8 cellular contexts compared by ENCODE assay signal in genomic region chr1:224114787-224115175, GRCh38. TPM values are rescaled to one million over a fixed set of nuclear protein-coding genes. Genes with fewer than 3 reads are reported as not detected.
DNase-seq lines count a peak whose midpoint lies in the region; ATAC-seq, FAIRE-seq and TF ChIP-seq lines count a peak whose summit lies in the region.

No MANE protein-coding gene starts in this region.

- peaks cover 14% of the 10 kb centered on the region for H3K36me3 Mint-ChIP-seq in endodermal cell (ENCODE audit: low read depth)
- no peaks in the 10 kb centered on the region for H3K36me3 Mint-ChIP-seq in natural killer cell treated with Interleukin-12 subunit alpha and Interleukin-12 subunit beta and Interleukin-15 and Interleukin-18, amount 100 ng/mL, for 72 hours

- H3K4me1 ChIP-seq in OCI-LY7 (ENCODE audit: insufficient read depth, low read length, poor library complexity, severe bottlenecking): peaks cover 25% of the 10 kb centered on the region
- no peaks in the 10 kb centered on the region for H3K4me1 ChIP-seq in endodermal cell (ENCODE audit: control insufficient read depth, insufficient read depth, low read length)

- peak overlapping the region; percentile 92 for H3K4me3 Mint-ChIP-seq in endodermal cell
- peak overlapping the region; percentile 97 for H3K4me3 Mint-ChIP-seq in natural killer cell treated with Interleukin-12 subunit alpha and Interleukin-12 subunit beta and Interleukin-15 and Interleukin-18, amount 100 ng/mL, for 72 hours

- H2AFZ ChIP-seq in OCI-LY7 (ENCODE audit: low read length): peak overlapping the region; percentile 91; the same call in 1 of the 2 replicates

- CTCF ChIA-PET in OCI-LY7 (lab: Charles Lee; ENCODE audit: unreplicated experiment): no interaction called here

- POLR2A ChIA-PET in OCI-LY7 (lab: Charles Lee): interaction anchor here (0.7 to 1.2 kb wide), 2 partner anchors 38 to 78 kb away, joined by 4 read pairs; no protein-coding TSS in a partner anchor

- H3K9me3 ChIP-seq in OCI-LY7 (ENCODE audit: low read length) (no peaks in the 10 kb centered on the region), endodermal cell (ENCODE audit: control insufficient read depth, low read length) (no peaks in the 10 kb centered on the region)

- H3K9me2 ChIP-seq in OCI-LY7 (ENCODE audit: insufficient read depth, low read length): no peaks in the 10 kb centered on the region

- H3K4me3 ChIP-seq in OCI-LY7 (ENCODE audit: low read depth, low read length, poor library complexity, severe bottlenecking) (peak overlapping the region; percentile 78), endodermal cell (ENCODE audit: low read length) (peak overlapping the region; percentile 95)

- intact Hi-C loops in OCI-LY7 (cut with micrococcal nuclease; ENCODE audit: unreplicated experiment): loop anchor here (1.0 to 10.0 kb wide), 5 partner anchors 68 to 342 kb away; partner anchors contain the start of genes DEGS1, NVL and TP53BP2

- peaks cover 19% of the 10 kb centered on the region for H3K4me1 Mint-ChIP-seq in endodermal cell
- H3K4me1 Mint-ChIP-seq in natural killer cell treated with Interleukin-12 subunit alpha and Interleukin-12 subunit beta and Interleukin-15 and Interleukin-18, amount 100 ng/mL, for 72 hours (ENCODE audit: low read depth in 2 of 2): peaks cover 19 to 22% of the 10 kb centered on the region in 2 donors

- H3K9me3 Mint-ChIP-seq in endodermal cell: no peaks in the 10 kb centered on the region
- H3K9me3 Mint-ChIP-seq in natural killer cell treated with Interleukin-12 subunit alpha and Interleukin-12 subunit beta and Interleukin-15 and Interleukin-18, amount 100 ng/mL, for 72 hours: no peaks in the 10 kb centered on the region

- H3K9ac ChIP-seq in endodermal cell (ENCODE audit: extremely low read depth, low read length, poor library complexity, severe bottlenecking): peak overlapping the region; percentile 90

- H3K27ac ChIP-seq in OCI-LY7 (ENCODE audit: low read depth, low read length, poor library complexity, severe bottlenecking) (peak overlapping the region; percentile 74), endodermal cell (ENCODE audit: low read depth, low read length) (no peak overlapping the region)

- H3K79me2 ChIP-seq in OCI-LY7 (ENCODE audit: insufficient read depth, low read depth, low read length): peaks cover 63% of the 10 kb centered on the region

- FAIRE-seq in D721Med (lab: Jason Lieb, UNC): no peak

- DNase-seq in OCI-LY7 (ENCODE audit: low spot score) (no peak), endodermal cell (no peak), KBM-7 (no peak), D721Med (ENCODE audit: insufficient read length, low spot score) (no peak)
- no peak for DNase-seq in natural killer cell treated with Interleukin-12 subunit alpha and Interleukin-12 subunit beta and Interleukin-15 and Interleukin-18, amount 100 ng/mL, for 72 hours (ENCODE audit: low spot score)
- no peak for DNase-seq in activated CD4-positive, alpha-beta T cell treated with anti-CD3 and anti-CD28 coated beads for 4 hours

- H3K27ac Mint-ChIP-seq in endodermal cell: peak overlapping the region; percentile 94
- H3K27ac Mint-ChIP-seq in natural killer cell treated with Interleukin-12 subunit alpha and Interleukin-12 subunit beta and Interleukin-15 and Interleukin-18, amount 100 ng/mL, for 72 hours: peak overlapping the region; percentile 86 to 95

- H3K27me3 ChIP-seq in endodermal cell (ENCODE audit: control insufficient read depth, insufficient read depth, low read length, poor library complexity, severe bottlenecking): no peaks in the 10 kb centered on the region

- H3K4me2 ChIP-seq in OCI-LY7 (ENCODE audit: low read length): peak overlapping the region; percentile 70

- ATAC-seq in GM18498 (IDR thresholded peaks at IDR 0.05; ENCODE audit: unreplicated experiment) (peak; percentile 8), GM19328 (IDR thresholded peaks at IDR 0.05; ENCODE audit: unreplicated experiment) (no peak)
- no peak for ATAC-seq in natural killer cell treated with Interleukin-12 subunit alpha and Interleukin-12 subunit beta and Interleukin-15 and Interleukin-18, amount 100 ng/mL, for 72 hours

- H3K27me3 Mint-ChIP-seq in endodermal cell (ENCODE audit: insufficient read depth): no peaks in the 10 kb centered on the region
- peaks cover 5 to 16% of the 10 kb centered on the region in 2 donors for H3K27me3 Mint-ChIP-seq in natural killer cell treated with Interleukin-12 subunit alpha and Interleukin-12 subunit beta and Interleukin-15 and Interleukin-18, amount 100 ng/mL, for 72 hours

- in situ Hi-C loops in KBM-7 (cut with MboI; ENCODE audit: low pct_unique_long_range_greater_than_20kb, low sequenced_read_pairs): no loop called here

- H3K36me3 ChIP-seq in OCI-LY7 (ENCODE audit: insufficient read depth, low read length): peaks cover 8% of the 10 kb centered on the region; the same call in 1 of the 2 replicates
- peaks cover 14% of the 10 kb centered on the region for H3K36me3 ChIP-seq in endodermal cell (ENCODE audit: control insufficient read depth, insufficient read depth, low read length)

- no TSS peak for BruUV-seq in OCI-LY7 (replicated peaks; lab: Mats Ljungman, UMichigan)

- H4K20me1 ChIP-seq in OCI-LY7 (ENCODE audit: insufficient read depth, low read length): no peaks in the 10 kb centered on the region

- TF ChIP-seq CTCF in OCI-LY7 (conservative IDR thresholded peaks at IDR 0.05; ENCODE audit: low read length): no peak
- TF ChIP-seq CTCF in endodermal cell (conservative IDR thresholded peaks at IDR 0.05): no peak
- no peak for TF ChIP-seq CTCF in D721Med (IDR thresholded peaks at IDR 0.05; ENCODE audit: insufficient read depth, missing control alignments)

- WGBS in endodermal cell (ENCODE audit: insufficient coverage in 1 of 2, insufficient read length in 1 of 2), 2 experiments: 0 to 3% methylated on average over 6 to 11 of the region's 11 CpGs

RNA-seq across cellular contexts. Expression of gene FBXO28, which starts 0.9 kb away (rescaled TPM):
- 23.3 and 25.1 TPM in 2 replicates for total RNA-seq in OCI-LY7 (2014; rRNA removed; shearing (Covaris generic))
- total RNA-seq in OCI-LY7 (2022) (17.4 and 20.1 TPM in 2 replicates), endodermal cell (10 to 100 TPM; 33.2 to 40.1 TPM)
- polyA plus RNA-seq in endodermal cell (2013, experiment 1 of 2): 24.4 TPM
- 22.0 TPM for polyA plus RNA-seq in endodermal cell (2013, experiment 2 of 2)
- total RNA-seq in natural killer cell treated with Interleukin-12 subunit alpha and Interleukin-12 subunit beta and Interleukin-15 and Interleukin-18, amount 100 ng/mL, for 72 hours: 10 to 100 TPM; 28.1 to 32.4 TPM
